ENCODE assay signal across 1 cellular context in the genomic region with DNA sequence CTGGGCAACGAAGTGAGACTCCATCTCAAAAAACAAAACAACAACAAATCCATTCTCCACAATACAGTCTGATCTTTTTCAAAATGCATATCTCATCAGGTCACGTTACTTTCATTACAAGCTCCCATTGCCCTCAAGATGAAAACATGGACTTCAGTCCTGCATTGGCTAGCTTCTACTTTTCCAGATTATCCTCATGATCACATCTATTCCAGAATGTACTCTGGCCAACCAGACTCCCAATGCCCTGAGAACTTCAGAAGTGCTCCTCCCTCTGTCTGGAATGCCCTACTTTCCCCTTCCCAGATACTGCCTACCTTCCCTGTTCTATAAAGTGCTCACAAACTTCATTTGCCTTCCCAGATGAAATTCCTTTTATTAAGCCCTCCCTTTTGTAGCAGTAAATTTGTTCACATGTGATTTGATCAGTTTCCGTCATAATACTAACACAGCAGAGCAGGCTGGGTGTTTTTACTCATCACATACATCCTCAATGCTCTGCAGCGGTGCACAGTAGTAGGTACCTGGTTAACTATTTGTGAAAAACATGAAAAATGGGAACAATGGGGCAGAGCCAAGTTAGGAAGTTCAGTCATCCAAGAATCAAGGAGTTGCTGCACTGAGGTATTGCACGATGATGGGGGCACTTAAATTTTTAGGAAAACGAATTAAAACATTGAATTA.
TF ChIP-seq lines count a peak whose summit lies in the region.

No MANE protein-coding gene starts in this region.

TF ChIP-seq in GM12878, 131 proteins besides CTCF, POLR2A, EP300 and RAD21:
- no peak for TF ChIP-seq RAD51 (IDR thresholded peaks at IDR 0.05)
- 0 out of 2 replicates have a peak, but pooled peaks have one; percentile 24 for TF ChIP-seq PML (IDR thresholded peaks at IDR 0.05; ENCODE audit: low read length)
- no peak for TF ChIP-seq NR2F1 (conservative IDR thresholded peaks at IDR 0.05)
